In the genomic region with DNA sequence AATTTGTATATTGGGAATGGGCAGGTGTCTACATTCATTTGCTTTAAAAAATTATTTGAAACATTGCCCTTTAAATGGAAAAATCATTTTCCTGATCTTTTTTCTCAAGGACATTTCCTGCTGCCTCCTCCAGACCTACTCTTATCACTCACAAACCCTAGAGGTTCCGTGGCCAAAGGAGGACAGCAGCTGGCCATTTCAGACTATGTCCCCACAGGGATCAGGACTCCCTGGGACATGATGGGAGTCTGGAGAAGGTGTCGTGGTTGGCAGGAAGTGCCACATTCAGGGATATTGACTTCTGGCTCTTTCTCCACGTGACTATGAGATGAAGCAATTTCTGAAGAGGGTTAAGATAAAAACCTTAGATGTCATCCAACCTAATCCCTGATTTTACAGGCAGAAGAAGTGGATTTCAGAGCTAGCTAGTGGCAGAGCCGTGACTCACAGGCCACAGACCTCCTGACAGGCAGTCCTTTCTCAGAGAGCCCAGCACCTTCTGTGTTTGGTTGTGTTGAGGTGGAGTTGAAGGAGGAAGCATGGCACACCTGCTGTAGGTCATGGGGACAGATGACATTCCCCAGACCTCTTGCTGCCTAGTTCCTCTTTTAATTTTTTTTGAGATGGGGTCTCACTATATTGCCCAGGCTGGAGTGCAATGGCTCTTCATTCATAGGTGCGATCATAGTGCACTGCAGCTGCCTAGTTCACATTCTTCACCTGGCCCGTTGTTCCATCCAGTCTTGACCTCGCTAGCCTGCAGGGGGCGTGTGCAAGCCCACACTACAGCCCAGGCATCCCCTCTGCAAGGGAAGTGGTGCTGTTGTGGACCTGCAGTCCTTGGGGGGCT, we compare ENCODE assay signal across 9 cellular contexts. TPM values are rescaled to one million over a fixed set of nuclear protein-coding genes. Genes with fewer than 3 reads are reported as not detected.
DNase-seq lines count a peak whose midpoint lies in the region; ATAC-seq lines count a peak whose summit lies in the region.
"Had no signal": no experiment of that assay in that cellular context is flagged by ENCODE, and none has a peak within 500 bp of the region (broad histone marks: within the 10 kb centered on the region; RNA-seq: fewer than 3 reads in every experiment).

No MANE protein-coding gene starts in this region.

- no peaks in the 10 kb centered on the region for H3K36me3 Mint-ChIP-seq in activated T-helper 17 cell treated with anti-CD3 and anti-CD28 coated beads, Interleukin-2, amount 50 U/mL, for 72 hours (ENCODE audit: low read depth)
- peaks cover 2% of the 10 kb centered on the region for H3K36me3 Mint-ChIP-seq in memory B cell
- H3K36me3 Mint-ChIP-seq in T-helper 2 cell treated with Interferon-gamma antibody and Interleukin-4, amounts not matched to agents 5 μg/mL and 100 μg/mL, for 36 hours (ENCODE audit: low read depth), result no peaks in the 10 kb centered on the region
- H3K36me3 Mint-ChIP-seq: brain had no signal

- DNase-seq in D341Med (ENCODE audit: low spot score) (peak; percentile 51), HuH-7 (ENCODE audit: low spot score) (peak; percentile 56), memory B cell (ENCODE audit: low spot score in 2 of 2) (no peak), NCI-H345 (lab: John Stamatoyannopoulos, UW) (no peak), NCI-H2107 (lab: John Stamatoyannopoulos, UW) (no peak)
- no peak for DNase-seq in T-helper 2 cell treated with Interferon-gamma antibody and Interleukin-4, amounts not matched to agents 5 μg/mL and 100 μg/mL, for 36 hours (ENCODE audit: low spot score)

- H3K9me3 Mint-ChIP-seq in activated T-helper 17 cell treated with anti-CD3 and anti-CD28 coated beads, Interleukin-2, amount 50 U/mL, for 72 hours, result no peaks in the 10 kb centered on the region
- H3K9me3 Mint-ChIP-seq in memory B cell, result no peaks in the 10 kb centered on the region
- no peaks in the 10 kb centered on the region for H3K9me3 Mint-ChIP-seq in T-helper 2 cell treated with Interferon-gamma antibody and Interleukin-4, amounts not matched to agents 5 μg/mL and 100 μg/mL, for 36 hours

- peak overlapping the region; percentile 14 for H3K27ac Mint-ChIP-seq in activated T-helper 17 cell treated with anti-CD3 and anti-CD28 coated beads, Interleukin-2, amount 50 U/mL, for 72 hours
- peak overlapping the region; percentile 33 for H3K27ac Mint-ChIP-seq in memory B cell
- no peak overlapping the region for H3K27ac Mint-ChIP-seq in T-helper 2 cell treated with Interferon-gamma antibody and Interleukin-4, amounts not matched to agents 5 μg/mL and 100 μg/mL, for 36 hours
- H3K27ac Mint-ChIP-seq: brain had no signal

- ATAC-seq in activated T-helper 17 cell treated with anti-CD3 and anti-CD28 coated beads, Interleukin-2, amount 50 U/mL, for 72 hours (replicated peaks), result no peak
- ATAC-seq in memory B cell (ENCODE audit: low read depth), result peak; percentile 59
- ATAC-seq in GM18502 (IDR thresholded peaks at IDR 0.05; ENCODE audit: poor library complexity, unreplicated experiment), result no peak

- peaks cover 49% of the 10 kb centered on the region for H3K4me1 Mint-ChIP-seq in activated T-helper 17 cell treated with anti-CD3 and anti-CD28 coated beads, Interleukin-2, amount 50 U/mL, for 72 hours
- H3K4me1 Mint-ChIP-seq in memory B cell, result peaks cover 22% of the 10 kb centered on the region
- H3K4me1 Mint-ChIP-seq in T-helper 2 cell treated with Interferon-gamma antibody and Interleukin-4, amounts not matched to agents 5 μg/mL and 100 μg/mL, for 36 hours (ENCODE audit: low read depth), result peaks cover 37% of the 10 kb centered on the region
- H3K4me1 Mint-ChIP-seq: brain had no signal

- H3K27me3 Mint-ChIP-seq in activated T-helper 17 cell treated with anti-CD3 and anti-CD28 coated beads, Interleukin-2, amount 50 U/mL, for 72 hours, result no peaks in the 10 kb centered on the region
- H3K27me3 Mint-ChIP-seq in memory B cell, result no peaks in the 10 kb centered on the region
- peaks cover 12% of the 10 kb centered on the region for H3K27me3 Mint-ChIP-seq in T-helper 2 cell treated with Interferon-gamma antibody and Interleukin-4, amounts not matched to agents 5 μg/mL and 100 μg/mL, for 36 hours (ENCODE audit: low read depth)

- H3K4me3 Mint-ChIP-seq in activated T-helper 17 cell treated with anti-CD3 and anti-CD28 coated beads, Interleukin-2, amount 50 U/mL, for 72 hours, result peak overlapping the region; percentile 57
- no peak overlapping the region for H3K4me3 Mint-ChIP-seq in memory B cell
- no peak overlapping the region for H3K4me3 Mint-ChIP-seq in T-helper 2 cell treated with Interferon-gamma antibody and Interleukin-4, amounts not matched to agents 5 μg/mL and 100 μg/mL, for 36 hours
- H3K4me3 Mint-ChIP-seq: brain had no signal

RNA-seq across cellular contexts. Expression of a gene that starts 25.5 kb away (rescaled TPM):
- total RNA-seq in activated T-helper 17 cell treated with anti-CD3 and anti-CD28 coated beads, Interleukin-2, amount 50 U/mL, for 72 hours, result 1 to 10 TPM; 1.8 to 3.2 TPM

RNA-seq across cellular contexts. Expression of a gene that starts 27.2 kb away (rescaled TPM):
- not detected for total RNA-seq in activated T-helper 17 cell treated with anti-CD3 and anti-CD28 coated beads, Interleukin-2, amount 50 U/mL, for 72 hours

Comparison
In these comparisons a context has a peak if more than half of its experiments do, and no peak if none do; other contexts are left out.
1. DNase-seq: peak in D341Med (single experiment) and HuH-7 (single experiment); none in memory B cell (0 of 2), NCI-H345 (single experiment), NCI-H2107 (single experiment) and T-helper 2 cell treated with Interferon-gamma antibody and Interleukin-4, amounts not matched to agents 5 μg/mL and 100 μg/mL, for 36 hours (single experiment).